In the genomic region with DNA sequence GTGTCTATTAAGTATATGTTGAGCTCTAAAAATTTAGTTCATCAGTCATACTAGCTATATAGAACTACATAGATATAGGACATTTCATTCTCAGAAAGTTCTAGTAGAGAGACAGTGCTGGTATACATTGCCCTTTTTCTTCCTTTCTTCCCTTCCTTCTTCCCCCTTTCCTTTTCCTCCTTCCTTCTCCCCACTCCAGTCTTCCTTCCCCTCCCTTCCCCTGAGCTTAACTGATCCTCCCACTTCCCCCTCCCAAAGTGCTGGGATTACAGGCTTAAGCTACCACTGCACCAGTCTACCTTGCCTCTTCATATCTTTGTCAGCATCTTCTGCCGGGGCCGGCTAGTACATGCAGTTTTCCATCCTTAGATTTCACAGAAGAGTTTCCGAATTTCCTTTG, we compare ENCODE assay signal across 16 cellular contexts. TPM values are rescaled to one million over a fixed set of nuclear protein-coding genes. Genes with fewer than 3 reads are reported as not detected.
A peak's percentile ranks its signal among the peaks of the same experiment; 100 is the strongest.
DNase-seq lines count a peak whose midpoint lies in the region; ATAC-seq and TF ChIP-seq lines count a peak whose summit lies in the region.
"Had no signal": no experiment of that assay in that cellular context is flagged by ENCODE, and none has a peak within 500 bp of the region (broad histone marks: within the 10 kb centered on the region; RNA-seq: fewer than 3 reads in every experiment).

No MANE protein-coding gene starts in this region.

- no peak overlapping the region for H3K4me3 ChIP-seq in CD8-positive, alpha-beta memory T cell (ENCODE audit: low read length)
- H3K4me3 ChIP-seq in neutrophil (ENCODE audit: low read depth in 1 of 2, low read length in 1 of 2) = no peak overlapping the region
- H3K4me3 ChIP-seq: breast epithelium, uterus had no signal

- peaks cover 4 to 64% (median 5%) of the 10 kb centered on the region in 3 donors for H3K36me3 Mint-ChIP-seq in CD8-positive, alpha-beta memory T cell
- H3K36me3 Mint-ChIP-seq in activated naive CD8-positive, alpha-beta T cell treated with anti-CD3 and anti-CD28 coated beads for 36 hours = peaks cover 25% of the 10 kb centered on the region

- H3K27me3 ChIP-seq in CD8-positive, alpha-beta memory T cell (ENCODE audit: insufficient read depth, low read length, poor library complexity, severe bottlenecking) = no peaks in the 10 kb centered on the region
- no peaks in the 10 kb centered on the region for H3K27me3 ChIP-seq in neutrophil
- H3K27me3 ChIP-seq: breast epithelium, uterus had no signal

- no peak for DNase-seq in CD8-positive, alpha-beta memory T cell
- no peak for DNase-seq in activated naive CD8-positive, alpha-beta T cell treated with anti-CD3 and anti-CD28 coated beads for 36 hours
- DNase-seq in stimulated activated CD4-positive, alpha-beta T cell treated with anti-CD3 and anti-CD28 coated beads, Interleukin-1b, Interleukin-23, amount 100 ng/mL, for 48 hours = no peak
- no peak for DNase-seq in NAMALWA (ENCODE audit: low spot score)
- DNase-seq: activated gamma-delta T cell; effector memory CD4-positive, alpha-beta T cell; foreskin fibroblast; GDM1; NCI-H1048; OCI-M1; posterior cingulate gyrus; uterus had no signal

- H3K36me3 ChIP-seq in CD8-positive, alpha-beta memory T cell (ENCODE audit: insufficient read depth, low read length) = peaks cover 10% of the 10 kb centered on the region
- peaks cover 16% of the 10 kb centered on the region for H3K36me3 ChIP-seq in neutrophil
- H3K36me3 ChIP-seq: breast epithelium, uterus had no signal

- H3K4me1 Mint-ChIP-seq in CD8-positive, alpha-beta memory T cell = peaks cover 52 to 76% (median 60%) of the 10 kb centered on the region in 3 donors
- H3K4me1 Mint-ChIP-seq in activated naive CD8-positive, alpha-beta T cell treated with anti-CD3 and anti-CD28 coated beads for 36 hours = peaks cover 58% of the 10 kb centered on the region

- peak overlapping the region in 3 of 7 donors; percentile 1 to 19 (median 12) for H3K4me3 Mint-ChIP-seq in CD8-positive, alpha-beta memory T cell
- no peak overlapping the region for H3K4me3 Mint-ChIP-seq in activated naive CD8-positive, alpha-beta T cell treated with anti-CD3 and anti-CD28 coated beads for 36 hours

- no peaks in the 10 kb centered on the region for H3K9me3 Mint-ChIP-seq in CD8-positive, alpha-beta memory T cell
- no peaks in the 10 kb centered on the region for H3K9me3 Mint-ChIP-seq in activated naive CD8-positive, alpha-beta T cell treated with anti-CD3 and anti-CD28 coated beads for 36 hours

- peaks cover 46% of the 10 kb centered on the region for H3K4me1 ChIP-seq in CD8-positive, alpha-beta memory T cell (ENCODE audit: insufficient read depth, low read length)
- peaks cover 0 to 3% of the 10 kb centered on the region in 2 experiments for H3K4me1 ChIP-seq in neutrophil (ENCODE audit: control insufficient read depth in 1 of 2, insufficient read depth in 1 of 2, low read depth in 1 of 2, low read length in 1 of 2)

- POLR2A ChIA-PET in CD8-positive, alpha-beta memory T cell (lab: Charles Lee) = interaction anchor here (0.7 kb wide), 2 partner anchors 8 to 229 kb away, joined by 3 to 6 read pairs; no protein-coding TSS in a partner anchor

- H3K27ac Mint-ChIP-seq in CD8-positive, alpha-beta memory T cell = peak overlapping the region in 7 of 8 donors; percentile 2 to 79 (median 70)
- H3K27ac Mint-ChIP-seq in activated naive CD8-positive, alpha-beta T cell treated with anti-CD3 and anti-CD28 coated beads for 36 hours = peak overlapping the region; percentile 32

- CTCF ChIA-PET in CD8-positive, alpha-beta memory T cell (lab: Charles Lee) = interaction anchor here (1.2 to 1.5 kb wide), 3 partner anchors 12 to 101 kb away, joined by 3 to 5 read pairs (median 4); partner anchors contain the start of gene THRAP3

- no peaks in the 10 kb centered on the region for H3K27me3 Mint-ChIP-seq in CD8-positive, alpha-beta memory T cell
- no peaks in the 10 kb centered on the region for H3K27me3 Mint-ChIP-seq in activated naive CD8-positive, alpha-beta T cell treated with anti-CD3 and anti-CD28 coated beads for 36 hours

- H3K27ac ChIP-seq in C4-2B = peak overlapping the region; percentile 98
- no peak overlapping the region for H3K27ac ChIP-seq in CD8-positive, alpha-beta memory T cell (ENCODE audit: low read depth, low read length)
- peak overlapping the region; percentile 23 for H3K27ac ChIP-seq in neutrophil
- H3K27ac ChIP-seq: breast epithelium, uterus had no signal

- no peak for ATAC-seq in activated CD4-positive, CD25-positive, alpha-beta regulatory T cell treated with anti-CD3 and anti-CD28 coated beads, Interleukin-2, amount 50 U/mL, for 24 hours

- no peaks in the 10 kb centered on the region for H3K9me3 ChIP-seq in CD8-positive, alpha-beta memory T cell (ENCODE audit: low read length)
- no peaks in the 10 kb centered on the region for H3K9me3 ChIP-seq in neutrophil
- H3K9me3 ChIP-seq: breast epithelium, uterus had no signal

- TF ChIP-seq CTCF in C4-2B (conservative IDR thresholded peaks at IDR 0.05) (no peak), neutrophil (IDR thresholded peaks at IDR 0.05) (no peak)

RNA-seq across cellular contexts. Expression of gene THRAP3, which starts 12.1 kb away (rescaled TPM):
- 100 to 1,000 TPM; 167 to 168 TPM for total RNA-seq in CD8-positive, alpha-beta memory T cell
- 100 TPM for polyA plus RNA-seq in CD8-positive, alpha-beta memory T cell
- total RNA-seq in activated naive CD8-positive, alpha-beta T cell treated with anti-CD3 and anti-CD28 coated beads for 36 hours = 100 to 1,000 TPM; 159 TPM
